Comparison of ENCODE assay signal across 3 cellular contexts in the genomic region with DNA sequence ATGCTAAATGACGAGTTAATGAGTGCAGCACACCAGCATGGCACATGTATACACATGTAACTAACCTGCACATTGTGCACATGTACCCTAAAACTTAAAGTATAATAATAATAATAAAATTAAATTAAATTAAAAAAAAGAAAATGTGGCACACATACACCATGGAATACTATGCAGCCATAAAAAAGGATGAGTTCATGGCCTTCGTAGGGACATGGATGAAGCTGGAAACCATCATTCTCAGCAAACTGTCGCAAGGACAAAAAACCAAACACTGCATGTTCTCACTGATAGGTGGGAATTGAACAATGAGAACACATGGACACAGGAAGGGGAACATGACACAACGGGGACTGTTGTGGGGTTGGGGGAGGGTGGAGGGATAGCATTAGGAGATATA. TPM values are rescaled to one million over a fixed set of nuclear protein-coding genes. Genes with fewer than 3 reads are reported as not detected.
"Had no signal": no experiment of that assay in that cellular context is flagged by ENCODE, and none has a peak within 500 bp of the region (broad histone marks: within the 10 kb centered on the region; RNA-seq: fewer than 3 reads in every experiment).

No MANE protein-coding gene starts in this region.

RNA-seq across cellular contexts. Expression of gene PDE3B, which starts 23.7 kb away (rescaled TPM):
- total RNA-seq: OCI-LY7, PC-9, RPMI7951 had no signal
